8 cellular contexts compared by ENCODE assay signal in the genomic region with DNA sequence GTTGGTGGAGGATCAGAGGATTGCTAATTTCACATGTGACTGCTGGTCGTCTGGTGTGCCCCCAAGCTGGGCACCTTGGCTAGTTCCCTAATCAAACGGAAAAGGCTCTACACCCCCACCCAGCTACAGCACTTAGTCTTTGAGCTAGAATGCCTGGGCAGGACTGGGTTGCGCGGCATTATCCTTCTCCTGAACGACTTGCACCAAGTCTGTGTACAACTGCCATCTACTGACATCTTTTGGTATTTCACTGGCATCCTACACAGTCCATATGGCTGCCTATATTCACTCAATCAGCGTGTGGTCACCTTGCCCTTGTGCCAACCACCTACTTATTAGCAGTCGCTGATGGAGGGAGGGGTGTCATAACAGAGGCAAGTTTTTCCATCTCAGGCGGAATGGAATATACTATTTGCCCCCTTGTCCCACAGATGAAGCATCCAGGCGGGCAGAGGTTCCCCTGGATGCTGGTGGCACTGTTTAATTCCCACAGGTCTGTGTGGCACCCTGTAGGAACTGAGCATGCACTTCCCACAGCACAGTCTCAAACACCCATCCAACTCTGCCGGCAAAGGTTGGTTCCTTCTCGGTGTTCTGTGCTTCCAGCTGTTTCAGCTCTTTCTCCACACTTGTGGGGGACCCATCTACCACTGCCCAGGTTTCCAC.
DNase-seq lines count a peak whose midpoint lies in the region; TF ChIP-seq lines count a peak whose summit lies in the region.

No MANE protein-coding gene starts in this region.

- no peak overlapping the region for H3K4me2 ChIP-seq in Karpas-422 (ENCODE audit: low read depth, low read length, poor library complexity, severe bottlenecking)
- no peak overlapping the region for H3K4me2 ChIP-seq in mesenchymal stem cell (ENCODE audit: low read length, poor library complexity, severe bottlenecking)

- in situ Hi-C loops in HAP-1 (cut with MboI; ENCODE audit: low sequenced_read_pairs) = no loop called here

- H3K9me3 ChIP-seq in HAP-1 (no peaks in the 10 kb centered on the region), Karpas-422 (ENCODE audit: low read length) (no peaks in the 10 kb centered on the region), mesenchymal stem cell (ENCODE audit: control insufficient read depth, low read length) (no peaks in the 10 kb centered on the region), thyroid gland (no peaks in the 10 kb centered on the region)

- H2AK5ac ChIP-seq in mesenchymal stem cell (ENCODE audit: low read length, severe bottlenecking) = no peak overlapping the region

- H2BK5ac ChIP-seq in mesenchymal stem cell (ENCODE audit: low read depth, low read length, poor library complexity, severe bottlenecking) = no peak overlapping the region

- no peaks in the 10 kb centered on the region for H4K20me1 ChIP-seq in Karpas-422 (ENCODE audit: insufficient read depth, low read depth, low read length)

- H3K79me2 ChIP-seq in Karpas-422 (ENCODE audit: low read length) = no peaks in the 10 kb centered on the region

- H3K27ac ChIP-seq in Karpas-422 (ENCODE audit: low read length) = no peak overlapping the region
- no peak overlapping the region for H3K27ac ChIP-seq in coronary artery
- no peak overlapping the region for H3K27ac ChIP-seq in mesenchymal stem cell (ENCODE audit: low read length, poor library complexity, severe bottlenecking)
- peak overlapping the region in 1 of 3 donors; percentile 22 for H3K27ac ChIP-seq in thyroid gland

- CTCF ChIA-PET in GM10248 (lab: Yijun Ruan, JAX) = interaction anchor here (1.0 to 3.1 kb wide), 9 partner anchors 10 to 628 kb away, joined by 3 to 16 read pairs (median 4); no protein-coding TSS in a partner anchor

- H3K27me3 ChIP-seq in HAP-1 (ENCODE audit: low read depth) = 0 out of 2 replicates have a peak, but pooled peaks cover 2% of the 10 kb centered on the region
- no peaks in the 10 kb centered on the region for H3K27me3 ChIP-seq in Karpas-422 (ENCODE audit: low read length)
- H3K27me3 ChIP-seq in mesenchymal stem cell (ENCODE audit: control insufficient read depth in 1 of 2, insufficient read depth in 1 of 2, low read length in 2 of 2) = peaks cover 0 to 4% of the 10 kb centered on the region in 2 experiments
- no peaks in the 10 kb centered on the region for H3K27me3 ChIP-seq in thyroid gland

- H3K18ac ChIP-seq in mesenchymal stem cell (ENCODE audit: low read depth in 1 of 2, low read length in 2 of 2) = no peak overlapping the region

- no peak overlapping the region for H3K4ac ChIP-seq in mesenchymal stem cell (ENCODE audit: low read depth in 1 of 2, low read length in 2 of 2)

- H2AFZ ChIP-seq in Karpas-422 (ENCODE audit: low read length) = no peak overlapping the region
- no peak overlapping the region for H2AFZ ChIP-seq in mesenchymal stem cell (ENCODE audit: low read depth, low read length)

- no peak overlapping the region for H3K23ac ChIP-seq in mesenchymal stem cell (ENCODE audit: low read length in 2 of 2)

- H3K9ac ChIP-seq in Karpas-422 (ENCODE audit: low read length) (no peak overlapping the region), mesenchymal stem cell (ENCODE audit: low read length) (no peak overlapping the region)

- H3K36me3 ChIP-seq in HAP-1 (replicated peaks) (no peaks in the 10 kb centered on the region), Karpas-422 (ENCODE audit: insufficient read depth, low read length) (no peaks in the 10 kb centered on the region), mesenchymal stem cell (ENCODE audit: control insufficient read depth in 1 of 2, insufficient read depth in 2 of 2, low read depth in 1 of 2, low read length in 2 of 2) (no peaks in the 10 kb centered on the region), thyroid gland (no peaks in the 10 kb centered on the region)

- TF ChIP-seq POLR2A in thyroid gland (IDR thresholded peaks at IDR 0.05) = no peak

- no peak overlapping the region for H2BK12ac ChIP-seq in mesenchymal stem cell (ENCODE audit: low read length in 2 of 2)

- H2BK120ac ChIP-seq in mesenchymal stem cell (ENCODE audit: low read depth, low read length) = no peak overlapping the region

- no peaks in the 10 kb centered on the region for H3K4me1 ChIP-seq in HAP-1
- H3K4me1 ChIP-seq in Karpas-422 (ENCODE audit: low read length) = no peaks in the 10 kb centered on the region
- H3K4me1 ChIP-seq in mesenchymal stem cell (ENCODE audit: control insufficient read depth, insufficient read depth, low read depth, low read length) = no peaks in the 10 kb centered on the region
- no peaks in the 10 kb centered on the region for H3K4me1 ChIP-seq in thyroid gland

- DNase-seq in AG08395 (ENCODE audit: low spot score) (peak; percentile 40), GM10248 (ENCODE audit: extremely low spot score) (peak; percentile 39), HAP-1 (ENCODE audit: low spot score in 2 of 2) (peak; percentile 47 to 71), Karpas-422 (peak; percentile 89), T-helper 1 cell (peak in 3 of 5 donors; percentile 6 to 71 (median 22)), coronary artery (ENCODE audit: low spot score) (no peak), mesenchymal stem cell (peak; percentile 55), thyroid gland (peak; percentile 46 to 63)

- no peaks in the 10 kb centered on the region for H3K79me1 ChIP-seq in mesenchymal stem cell (replicated peaks; ENCODE audit: low read length, poor library complexity, severe bottlenecking)

- H2BK15ac ChIP-seq in mesenchymal stem cell (ENCODE audit: low read depth, poor library complexity, severe bottlenecking) = no peak overlapping the region

- no peak overlapping the region for H3K4me3 ChIP-seq in HAP-1
- no peak overlapping the region for H3K4me3 ChIP-seq in Karpas-422 (ENCODE audit: low read length)
- no peak overlapping the region for H3K4me3 ChIP-seq in coronary artery
- H3K4me3 ChIP-seq in mesenchymal stem cell (ENCODE audit: insufficient read depth in 1 of 2, low read depth in 1 of 2, low read length in 2 of 2) = no peak overlapping the region
- H3K4me3 ChIP-seq in thyroid gland (replicated peaks in 1 of 3) = no peak overlapping the region

- TF ChIP-seq CTCF in GM10248 (IDR thresholded peaks at IDR 0.05; ENCODE audit: control extremely low read depth, extremely low read depth, low read depth, missing control alignments) (peak; percentile 46), coronary artery (IDR thresholded peaks at IDR 0.05) (peak; percentile 37), thyroid gland (IDR thresholded peaks at IDR 0.05) (peak in 4 of 6 experiments; percentile 51 to 91 (median 71))

- no peaks in the 10 kb centered on the region for H3K9me2 ChIP-seq in Karpas-422 (replicated peaks; ENCODE audit: insufficient read depth, low read length)

- POLR2A ChIA-PET in GM10248 (lab: Yijun Ruan, JAX) = no interaction called here

- no peak overlapping the region for H4K8ac ChIP-seq in mesenchymal stem cell (ENCODE audit: low read length)

- H4K91ac ChIP-seq in mesenchymal stem cell (ENCODE audit: low read length) = no peak overlapping the region

- intact Hi-C loops in thyroid gland (cut with DNase I) = no loop called here

- H3K14ac ChIP-seq in mesenchymal stem cell (ENCODE audit: low read length in 2 of 2) = no peak overlapping the region

- WGBS in mesenchymal stem cell = 44% methylated on average over 11 of the region's 11 CpGs
- WGBS in thyroid gland, 2 donors = 47 to 61% methylated on average over 7 to 11 of the region's 11 CpGs
